25 cellular contexts compared by ENCODE assay signal in genomic region chr1:1141244-1141910, GRCh38. TPM values are rescaled to one million over a fixed set of nuclear protein-coding genes. Genes with fewer than 3 reads are reported as not detected.
"Had no signal": no experiment of that assay in that cellular context is flagged by ENCODE, and none has a peak within 500 bp of the region (broad histone marks: within the 10 kb centered on the region; RNA-seq: fewer than 3 reads in every experiment).

No MANE protein-coding gene starts in this region.

- H3K9me3 ChIP-seq: esophagus squamous epithelium, gastrocnemius medialis, right lobe of liver, tibial artery had no signal

- H3K27ac Mint-ChIP-seq: endodermal cell, nephron progenitor cell had no signal

- H3K27ac ChIP-seq: cardiac muscle cell, esophagus squamous epithelium, gastrocnemius medialis, right lobe of liver, tibial artery had no signal

- H3K4me3 Mint-ChIP-seq: activated naive CD4-positive, alpha-beta T cell treated with anti-CD3 and anti-CD28 coated beads for 36 hours; activated naive CD8-positive, alpha-beta T cell treated with anti-CD3 and anti-CD28 coated beads, Interleukin-2, amount 10 ng/mL, durations not matched to agents 7 days and 5 days; endodermal cell; nephron progenitor cell had no signal

- H3K4me1 ChIP-seq: gastrocnemius medialis, right lobe of liver, tibial artery had no signal

- H3K4me1 Mint-ChIP-seq: nephron progenitor cell had no signal

- DNase-seq: activated CD8-positive, alpha-beta memory T cell treated with anti-CD3 and anti-CD28 coated beads, Interleukin-2, amount 50 U/mL, for 48 hours; activated effector memory CD4-positive, alpha-beta T cell treated with Interleukin-2 at 50 U/mL for 16 hours; activated naive CD4-positive, alpha-beta T cell treated with anti-CD3 and anti-CD28 coated beads for 36 hours; activated naive CD8-positive, alpha-beta T cell treated with anti-CD3 and anti-CD28 coated beads, Interleukin-2, amount 10 ng/mL, durations not matched to agents 7 days and 5 days; amniotic stem cell; cortex of kidney; endodermal cell; esophagus squamous epithelium; gastrocnemius medialis; head of caudate nucleus; hypothalamus; left ventricle myocardium superior; nephron progenitor cell; nucleus accumbens; posterior cingulate gyrus; right lobe of liver; stimulated activated CD4-positive, alpha-beta T cell treated with anti-CD3 and anti-CD28 coated beads, Interleukin-1b, Interleukin-23, amount 100 ng/mL, for 48 hours; stimulated activated naive CD4-positive, alpha-beta T cell; substantia nigra; tibial artery had no signal

- H3K36me3 Mint-ChIP-seq: activated naive CD8-positive, alpha-beta T cell treated with anti-CD3 and anti-CD28 coated beads, Interleukin-2, amount 10 ng/mL, durations not matched to agents 7 days and 5 days had no signal

- H3K9me3 Mint-ChIP-seq: activated naive CD4-positive, alpha-beta T cell treated with anti-CD3 and anti-CD28 coated beads for 36 hours; activated naive CD8-positive, alpha-beta T cell treated with anti-CD3 and anti-CD28 coated beads, Interleukin-2, amount 10 ng/mL, durations not matched to agents 7 days and 5 days; endodermal cell; nephron progenitor cell had no signal

- H3K36me3 ChIP-seq: cardiac muscle cell, esophagus squamous epithelium, gastrocnemius medialis, right lobe of liver, tibial artery had no signal

- ATAC-seq: gastrocnemius medialis, left ventricle myocardium superior, right lobe of liver had no signal

- H3K27me3 Mint-ChIP-seq: activated naive CD8-positive, alpha-beta T cell treated with anti-CD3 and anti-CD28 coated beads, Interleukin-2, amount 10 ng/mL, durations not matched to agents 7 days and 5 days had no signal

- H3K4me3 ChIP-seq: cardiac muscle cell, esophagus squamous epithelium, gastrocnemius medialis, right lobe of liver, skin epidermis, tibial artery had no signal

- H3K27me3 ChIP-seq: right lobe of liver had no signal

RNA-seq across cellular contexts. Expression of gene TTLL10, which starts 32.3 kb away (rescaled TPM):
- total RNA-seq: activated CD8-positive, alpha-beta memory T cell treated with anti-CD3 and anti-CD28 coated beads for 36 hours; activated naive CD4-positive, alpha-beta T cell treated with anti-CD3 and anti-CD28 coated beads for 36 hours; activated naive CD8-positive, alpha-beta T cell treated with anti-CD3 and anti-CD28 coated beads, Interleukin-2, amount 10 ng/mL, durations not matched to agents 7 days and 5 days; cardiac muscle cell; left ventricle myocardium superior; myocyte; right lobe of liver; urinary bladder had no signal
